In the genomic region with DNA sequence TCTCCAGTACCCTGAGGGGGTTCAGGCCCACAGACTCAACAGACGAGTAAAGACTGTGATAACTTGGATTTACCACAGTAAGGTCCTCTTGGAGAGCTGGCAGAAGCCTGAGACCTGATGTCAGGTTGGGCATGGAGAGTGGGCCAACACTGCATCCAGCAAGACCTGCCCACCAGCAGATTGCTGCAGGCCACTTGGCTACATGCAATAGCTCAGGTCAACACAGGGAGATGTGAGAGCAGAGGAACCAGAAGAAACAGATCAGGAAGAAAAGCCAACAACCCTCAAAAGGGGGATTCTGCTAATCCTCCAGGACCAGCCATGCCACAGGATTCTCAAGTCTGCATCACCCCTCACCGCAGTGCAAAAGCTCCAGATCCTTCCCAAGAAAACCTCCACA, we compare ENCODE assay signal across 21 cellular contexts. TPM values are rescaled to one million over a fixed set of nuclear protein-coding genes. Genes with fewer than 3 reads are reported as not detected.
A peak's percentile ranks its signal among the peaks of the same experiment; 100 is the strongest.
DNase-seq lines count a peak whose midpoint lies in the region; ATAC-seq and TF ChIP-seq lines count a peak whose summit lies in the region.
"Had no signal": no experiment of that assay in that cellular context is flagged by ENCODE, and none has a peak within 500 bp of the region (broad histone marks: within the 10 kb centered on the region; RNA-seq: fewer than 3 reads in every experiment).

No MANE protein-coding gene starts in this region.

- H3K4me3 ChIP-seq in breast epithelium (no peak overlapping the region), vagina (no peak overlapping the region), upper lobe of left lung (no peak overlapping the region)
- H3K4me3 ChIP-seq: A549, BLaER1, GM23248 had no signal

- peak overlapping the region; percentile 97 to 99 for H3K27ac ChIP-seq in breast epithelium
- H3K27ac ChIP-seq in vagina = peak overlapping the region; percentile 96
- H3K27ac ChIP-seq in upper lobe of left lung = no peak overlapping the region
- H3K27ac ChIP-seq: GM23248 had no signal

- no peaks in the 10 kb centered on the region for H3K9me3 Mint-ChIP-seq in MCF 10A (ENCODE audit: unreplicated experiment)
- H3K9me3 Mint-ChIP-seq: CD8-positive, alpha-beta memory T cell had no signal

- ATAC-seq in T-helper 17 cell = no peak
- no peak for ATAC-seq in upper lobe of left lung (ENCODE audit: low FRiP score in 2 of 2)
- ATAC-seq: A549, HCT116 had no signal

- BruUV-seq in MCF 10A (replicated peaks; lab: Mats Ljungman, UMichigan) = no TSS peak

- intact Hi-C loops in breast epithelium (cut with DNase I; ENCODE audit: low total_unique reads) = no loop called here
- intact Hi-C loops in MCF 10A (cut with micrococcal nuclease) = no loop called here
- intact Hi-C loops in vagina (cut with DNase I) = no loop called here

- H3K4me1 ChIP-seq in breast epithelium = peaks cover 0 to 6% of the 10 kb centered on the region in 2 donors
- H3K4me1 ChIP-seq in vagina = peaks cover 34% of the 10 kb centered on the region
- H3K4me1 ChIP-seq in upper lobe of left lung = peaks cover 25 to 34% (median 28%) of the 10 kb centered on the region in 4 donors

- no peak overlapping the region for H3K27ac Mint-ChIP-seq in MCF 10A (ENCODE audit: low read depth, unreplicated experiment)
- H3K27ac Mint-ChIP-seq in T-helper 17 cell = peak overlapping the region; percentile 94

- H3K36me3 Mint-ChIP-seq in MCF 10A (ENCODE audit: insufficient read depth, unreplicated experiment) = peaks cover 7% of the 10 kb centered on the region
- no peaks in the 10 kb centered on the region for H3K36me3 Mint-ChIP-seq in T-helper 17 cell (ENCODE audit: low read depth)

- no peak for DNase-seq in breast epithelium (ENCODE audit: low spot score in 2 of 2)
- no peak for DNase-seq in MCF 10A (ENCODE audit: unreplicated experiment)
- no peak for DNase-seq in T-helper 17 cell
- peak; percentile 14 for DNase-seq in islet precursor cell
- DNase-seq in vagina (ENCODE audit: extremely low spot score in 2 of 2) = no peak
- DNase-seq in activated CD8-positive, alpha-beta memory T cell treated with anti-CD3 and anti-CD28 coated beads for 24 hours = no peak
- no peak for DNase-seq in upper lobe of left lung
- DNase-seq in superior temporal gyrus (ENCODE audit: extremely low spot score) = no peak
- DNase-seq: CD8-positive, alpha-beta memory T cell; GM23248; NCI-H1105 treated with DMSO at 0.1 percent for 48 hours; NCI-H1694; NCI-H2107; NCI-H510A; NCI-H748 treated with DMSO at 0.1 percent for 48 hours; OCI-M1; SHP77 treated with DMSO at 0.1 percent for 48 hours had no signal

- no peaks in the 10 kb centered on the region for H3K4me1 Mint-ChIP-seq in MCF 10A (ENCODE audit: insufficient read depth, unreplicated experiment)
- H3K4me1 Mint-ChIP-seq in T-helper 17 cell = peaks cover 18% of the 10 kb centered on the region

- POLR2A ChIA-PET in MCF 10A (lab: Yijun Ruan, JAX) = interaction anchor here (0.8 to 3.5 kb wide), 5 partner anchors 12 to 76 kb away, joined by 3 to 33 read pairs (median 5); partner anchors contain the start of genes AMIGO3, CDHR4 and INKA1

- no peak for TF ChIP-seq POLR2A in breast epithelium (IDR thresholded peaks at IDR 0.05)
- TF ChIP-seq POLR2A in vagina (IDR thresholded peaks at IDR 0.05) = no peak
- no peak for TF ChIP-seq POLR2A in upper lobe of left lung (IDR thresholded peaks at IDR 0.05)

- H3K36me3 ChIP-seq in breast epithelium (no peaks in the 10 kb centered on the region), vagina (no peaks in the 10 kb centered on the region), upper lobe of left lung (peaks cover 0 to 12% (median 0%) of the 10 kb centered on the region in 4 donors)

- no peaks in the 10 kb centered on the region for H3K27me3 Mint-ChIP-seq in MCF 10A (ENCODE audit: insufficient read depth, unreplicated experiment)
- peaks cover 5% of the 10 kb centered on the region for H3K27me3 Mint-ChIP-seq in T-helper 17 cell

- TF ChIP-seq EP300 in upper lobe of left lung (IDR thresholded peaks at IDR 0.05) = no peak

- H3K27me3 ChIP-seq in breast epithelium (no peaks in the 10 kb centered on the region), vagina (no peaks in the 10 kb centered on the region), upper lobe of left lung (no peaks in the 10 kb centered on the region)
- H3K27me3 ChIP-seq: BLaER1 had no signal

- no peaks in the 10 kb centered on the region for H3K9me3 ChIP-seq in breast epithelium
- no peaks in the 10 kb centered on the region for H3K9me3 ChIP-seq in T-helper 17 cell (ENCODE audit: control insufficient read depth, low read length, poor library complexity, severe bottlenecking)
- H3K9me3 ChIP-seq in vagina = no peaks in the 10 kb centered on the region
- no peaks in the 10 kb centered on the region for H3K9me3 ChIP-seq in upper lobe of left lung
- H3K9me3 ChIP-seq: A549, BLaER1 had no signal

- TF ChIP-seq CTCF in breast epithelium (IDR thresholded peaks at IDR 0.05) (no peak), MCF 10A (IDR thresholded peaks at IDR 0.05; ENCODE audit: unreplicated experiment) (no peak), vagina (IDR thresholded peaks at IDR 0.05) (no peak), upper lobe of left lung (IDR thresholded peaks at IDR 0.05) (no peak)

- no peak overlapping the region for H3K4me3 Mint-ChIP-seq in MCF 10A (ENCODE audit: unreplicated experiment)
- H3K4me3 Mint-ChIP-seq in T-helper 17 cell = no peak overlapping the region

- 97 to 100% methylated on average over 2 of the region's 2 CpGs for WGBS in upper lobe of left lung, 2 donors

- CTCF ChIA-PET in MCF 10A (lab: Yijun Ruan, JAX) = interaction anchor here (1.3 to 3.2 kb wide), 4 partner anchors 14 to 113 kb away, joined by 3 to 15 read pairs (median 7); no protein-coding TSS in a partner anchor

RNA-seq across cellular contexts. Expression of gene IP6K1, which starts 1.7 kb away (rescaled TPM):
- total RNA-seq in breast epithelium (10 to 100 TPM; 24.8 to 45.9 (median 45.8) TPM), MCF 10A (2022) (43.4 and 44.8 TPM in 2 replicates), T-helper 17 cell (10 to 100 TPM; 54.1 to 56.4 TPM), vagina (46.2 TPM), upper lobe of left lung (10 to 100 TPM; 42.0 to 63.9 (median 49.7) TPM)

RNA-seq across cellular contexts. Expression of gene CDHR4, which starts 11.6 kb away (rescaled TPM):
- not detected for total RNA-seq in breast epithelium
- 0.44 and 1.1 TPM in 2 replicates for total RNA-seq in MCF 10A (2022)
- under 1 TPM in 1 of 2 donors, not detected in 1; 0.37 TPM for total RNA-seq in T-helper 17 cell
- not detected for total RNA-seq in vagina
- total RNA-seq in upper lobe of left lung = 10 to 100 TPM in 1 of 6 donors, 1 to 10 TPM in 4, under 1 TPM in 1; 0.66 to 21.9 (median 7.0) TPM
- total RNA-seq: CD8-positive, alpha-beta memory T cell; GM23248; RPMI7951 had no signal

RNA-seq across cellular contexts. Expression of gene INKA1, which starts 15.0 kb away (rescaled TPM):
- 1 to 10 TPM; 2.3 to 4.5 (median 4.2) TPM for total RNA-seq in breast epithelium
- 4.8 and 7.4 TPM in 2 replicates for total RNA-seq in MCF 10A (2022)
- 1 to 10 TPM in 1 of 2 donors, under 1 TPM in 1; 0.92 to 5.2 TPM for total RNA-seq in T-helper 17 cell
- 12.5 TPM for total RNA-seq in vagina
- total RNA-seq in upper lobe of left lung = 10 to 100 TPM in 2 of 6 donors, 1 to 10 TPM in 4; 5.0 to 13.6 (median 7.4) TPM

RNA-seq across cellular contexts. Expression of gene UBA7, which starts 25.7 kb away (rescaled TPM):
- total RNA-seq in breast epithelium (10 to 100 TPM; 26.4 to 77.4 (median 50.5) TPM), MCF 10A (2022) (3.8 and 6.6 TPM in 2 replicates), T-helper 17 cell (100 to 1,000 TPM; 173 to 198 TPM), vagina (68.3 TPM), upper lobe of left lung (100 to 1,000 TPM in 4 of 6 donors, 10 to 100 TPM in 2; 58.8 to 330 (median 118) TPM)

Comparison
In these comparisons a context has a peak if more than half of its experiments do, and no peak if none do; other contexts are left out.
1. H3K27ac ChIP-seq: peak in breast epithelium (2 of 2) and vagina (single experiment); none in upper lobe of left lung (0 of 4).